In genomic region chr2:149080104-149080503, GRCh38 we compare ENCODE assay signal across 1 cellular context.
TF ChIP-seq lines count a peak whose summit lies in the region.

No MANE protein-coding gene starts in this region.

TF ChIP-seq in HEK293, 187 proteins besides CTCF, POLR2A, EP300 and RAD21 (continued from another document):
- TF ChIP-seq ZNF148 (tag by site-specific recombination; IDR thresholded peaks at IDR 0.05; ENCODE audit: borderline replicate concordance) (no peak), ZNF664 (tag by site-specific recombination; IDR thresholded peaks at IDR 0.05) (peak; percentile 85), ATF2 (tag by site-specific recombination; IDR thresholded peaks at IDR 0.05; ENCODE audit: low read depth) (peak; percentile 68), ZNF600 (tag by site-specific recombination; IDR thresholded peaks at IDR 0.05) (peak; percentile 74), ZNF132 (tag by site-specific recombination; IDR thresholded peaks at IDR 0.05; ENCODE audit: borderline replicate concordance) (no peak), ZNF398 (tag by site-specific recombination; IDR thresholded peaks at IDR 0.05) (peak; percentile 22; the same call in 1 of the 2 replicates), ZNF157 (tag by site-specific recombination; IDR thresholded peaks at IDR 0.05) (no peak), ZNF660 (tag by site-specific recombination; IDR thresholded peaks at IDR 0.05) (peak; percentile 23; the same call in 1 of the 2 replicates), BCL11B (tag by site-specific recombination; IDR thresholded peaks at IDR 0.05; ENCODE audit: low read depth) (no peak)
